In genomic region chr12:19278407-19278806, GRCh38 we compare ENCODE assay signal across 26 cellular contexts.
"Had no signal": no experiment of that assay in that cellular context is flagged by ENCODE, and none has a peak within 500 bp of the region (broad histone marks: within the 10 kb centered on the region; RNA-seq: fewer than 3 reads in every experiment).

No MANE protein-coding gene starts in this region.

- H3K9me3 ChIP-seq: MG63, SJSA1, SK-N-SH had no signal

- H3K4me3 ChIP-seq: K562, MG63, PC-9, SJSA1 had no signal

- H3K27ac ChIP-seq: PC-9, RWPE1, SJSA1 had no signal

- ATAC-seq: K562, Panc1 had no signal

- DNase-seq: Kasumi-1, KG1, MG63, NCI-H1048, NCI-H1436, NCI-H146, NCI-H1694, NCI-H187, NCI-H1930, NCI-H2029 treated with DMSO at 0.1 percent for 48 hours, NCI-H2081 treated with DMSO at 0.1 percent for 48 hours, NCI-H2107, NCI-H2171, NCI-H226, NCI-H524 treated with DMSO at 0.1 percent for 48 hours, NCI-H526 treated with DMSO at 0.1 percent for 48 hours, NCI-H774, PC-9, Right ventricle myocardium superior, SHP77 treated with DMSO at 0.1 percent for 48 hours, SK-N-SH, SW 1271 had no signal

- H3K27me3 ChIP-seq: MG63, SJSA1 had no signal
